Comparison of ENCODE assay signal across 7 cellular contexts in genomic region chr5:81787843-81788242, GRCh38. TPM values are rescaled to one million over a fixed set of nuclear protein-coding genes. Genes with fewer than 3 reads are reported as not detected.
DNase-seq lines count a peak whose midpoint lies in the region; ATAC-seq and TF ChIP-seq lines count a peak whose summit lies in the region.

No MANE protein-coding gene starts in this region.

- no peaks in the 10 kb centered on the region for H3K36me3 ChIP-seq in KMS-11 (ENCODE audit: insufficient read depth)
- no peaks in the 10 kb centered on the region for H3K36me3 ChIP-seq in testis (ENCODE audit: low read depth, missing control alignments)

- peak overlapping the region; percentile 12; the same call in 1 of the 2 replicates for H2AFZ ChIP-seq in KMS-11 (ENCODE audit: low read depth)

- no peaks in the 10 kb centered on the region for H3K79me2 ChIP-seq in KMS-11 (ENCODE audit: insufficient read depth, low read depth)

- TF ChIP-seq CTCF in KMS-11 (conservative IDR thresholded peaks at IDR 0.05; ENCODE audit: low read depth, low read length) (no peak), astrocyte of the cerebellum (IDR thresholded peaks at IDR 0.05; ENCODE audit: low read depth, low read length, missing control alignments) (no peak), testis (IDR thresholded peaks at IDR 0.05) (no peak)

- H3K4me1 ChIP-seq in KMS-11 (ENCODE audit: low read depth, poor library complexity, severe bottlenecking) (peaks cover 15% of the 10 kb centered on the region), testis (peaks cover 12% of the 10 kb centered on the region)

- H3K27ac ChIP-seq in KMS-11, result no peak overlapping the region
- H3K27ac ChIP-seq in testis, result no peak overlapping the region

- intact Hi-C loops in testis (cut with DNase I; ENCODE audit: low total_unique reads), result loop anchor here (5.0 kb wide), 1 partner anchor 36 kb away; the partner anchor contains the start of gene SSBP2

- ATAC-seq in GM19467 (IDR thresholded peaks at IDR 0.05; ENCODE audit: unreplicated experiment), result no peak

- TF ChIP-seq POLR2A in testis (IDR thresholded peaks at IDR 0.05), result no peak

- H3K9me3 ChIP-seq in testis, result no peaks in the 10 kb centered on the region

- 27 to 30% methylated on average over 3 of the region's 3 CpGs for WGBS in testis, 2 donors

- H3K4me3 ChIP-seq in KMS-11 (IDR thresholded peaks at IDR 0.05; ENCODE audit: insufficient read depth, low read depth, low read length), result no peak overlapping the region
- no peak overlapping the region for H3K4me3 ChIP-seq in astrocyte of the cerebellum (ENCODE audit: low read depth, low read length)
- no peak overlapping the region for H3K4me3 ChIP-seq in testis

- DNase-seq in astrocyte of the cerebellum (ENCODE audit: low read depth) (peak; percentile 54), iPS-NIHi11 (ENCODE audit: low spot score) (peak; percentile 46), testis (peak; percentile 86), HEK293T (ENCODE audit: extremely low spot score) (no peak), SKM-1 treated with dmso at 0.1 percent for 144 hours (lab: John Stamatoyannopoulos, UW; ENCODE audit: unreplicated experiment) (no peak)

- no peak overlapping the region for H3K9ac ChIP-seq in KMS-11

- CTCF ChIA-PET in HEK293T (lab: Yijun Ruan, JAX), result interaction anchor here (1.3 to 1.8 kb wide), 3 partner anchors 10 to 64 kb away, joined by 4 to 5 read pairs (median 4); no protein-coding TSS in a partner anchor

- no peaks in the 10 kb centered on the region for H4K20me1 ChIP-seq in KMS-11 (ENCODE audit: insufficient read depth)

- H3K27me3 ChIP-seq in KMS-11 (ENCODE audit: insufficient read depth, low read depth) (no peaks in the 10 kb centered on the region), testis (no peaks in the 10 kb centered on the region)

- H3K4me2 ChIP-seq in KMS-11, result peak overlapping the region; percentile 12

- in situ Hi-C loops in astrocyte of the cerebellum (cut with HindIII; ENCODE audit: low sequenced_read_pairs), result no loop called here

- POLR2A ChIA-PET in HEK293T (lab: Yijun Ruan, JAX), result interaction anchor here (2.6 to 7.3 kb wide), 2 partner anchors 37 to 63 kb away, joined by 13 to 60 read pairs; partner anchors contain the start of gene SSBP2

TF ChIP-seq in HEK293T, 16 proteins besides CTCF, POLR2A, EP300 and RAD21:
- TF ChIP-seq FOXK2 (IDR thresholded peaks at IDR 0.05) (no peak), FOXA1 (IDR thresholded peaks at IDR 0.05) (no peak), ELF4 (IDR thresholded peaks at IDR 0.05) (no peak), BHLHE40 (IDR thresholded peaks at IDR 0.05; ENCODE audit: borderline replicate concordance) (no peak), ZNF384 (IDR thresholded peaks at IDR 0.05) (no peak), TARDBP (IDR thresholded peaks at IDR 0.05) (no peak), SP1 (IDR thresholded peaks at IDR 0.05) (no peak), ARNT (IDR thresholded peaks at IDR 0.05) (no peak), HDGF (IDR thresholded peaks at IDR 0.05; ENCODE audit: borderline replicate concordance) (no peak), NFRKB (IDR thresholded peaks at IDR 0.05) (no peak), SUZ12 (IDR thresholded peaks at IDR 0.05) (no peak), LEF1 (IDR thresholded peaks at IDR 0.05; ENCODE audit: borderline replicate concordance) (no peak), L3MBTL2 (conservative IDR thresholded peaks at IDR 0.05) (no peak), FOXM1 (IDR thresholded peaks at IDR 0.05; ENCODE audit: borderline replicate concordance) (no peak), PKNOX1 (IDR thresholded peaks at IDR 0.05) (no peak), CTBP1 (IDR thresholded peaks at IDR 0.05; ENCODE audit: borderline replicate concordance) (no peak)
TF ChIP-seq in HEK293T: peak in this region for 0.

RNA-seq across cellular contexts. Expression of gene SSBP2, which starts 36.9 kb away (rescaled TPM):
- 10 to 100 TPM; 17.5 to 22.7 TPM for total RNA-seq in testis
- 27.6 TPM for polyA plus RNA-seq in testis (ENCODE audit: insufficient read depth, low read depth, low replicate concordance)

Comparison
In these comparisons a context has a peak if more than half of its experiments do, and no peak if none do; other contexts are left out.
1. DNase-seq: peak in astrocyte of the cerebellum (single experiment), iPS-NIHi11 (single experiment) and testis (single experiment); none in HEK293T (single experiment) and SKM-1 treated with dmso at 0.1 percent for 144 hours (single experiment).